ENCODE assay signal across 8 cellular contexts in the genomic region with DNA sequence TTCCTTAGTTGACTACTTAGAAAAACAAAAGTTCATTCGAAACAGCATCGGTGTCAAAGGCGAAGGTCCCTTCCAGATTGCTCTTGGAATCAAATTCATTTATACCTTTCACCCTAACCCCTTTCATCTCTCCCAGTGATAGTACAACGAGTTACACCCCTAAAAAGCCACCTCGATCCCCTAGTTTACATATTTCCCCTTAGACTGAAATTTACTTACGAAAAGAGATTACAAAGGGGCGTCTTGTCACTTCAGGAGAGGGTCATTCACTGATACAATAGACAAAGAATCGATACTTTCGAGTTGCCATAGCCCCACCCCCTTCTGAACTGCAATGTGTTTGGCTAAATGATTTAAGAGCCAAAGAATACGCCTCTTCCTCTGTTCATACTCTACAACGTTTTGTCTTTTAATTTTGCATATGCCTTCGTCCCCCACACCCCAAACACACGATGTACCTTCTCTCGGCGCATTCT.
DNase-seq lines count a peak whose midpoint lies in the region; ATAC-seq and TF ChIP-seq lines count a peak whose summit lies in the region.

No MANE protein-coding gene starts in this region.

- H3K4me1 ChIP-seq in right atrium auricular region (peaks cover 0 to 4% of the 10 kb centered on the region in 2 donors), foreskin keratinocyte (peaks cover 4% of the 10 kb centered on the region), Peyer's patch (peaks cover 0 to 7% (median 0%) of the 10 kb centered on the region in 4 donors)

- ATAC-seq in left ventricle myocardium superior (no peak), foreskin keratinocyte (no peak)
- no peak for ATAC-seq in stimulated activated memory B cell treated with anti-CD40 and anti-IgM and Interleukin-4, amounts not matched to agents 10 μg/mL and 1 μg/mL and 100 μg/mL, for 72 hours

- H3K4me3 ChIP-seq in right atrium auricular region (peak overlapping the region; percentile 41 to 55), fibroblast of mammary gland (ENCODE audit: control insufficient read depth, low read depth, low read length) (peak overlapping the region; percentile 65), Peyer's patch (peak overlapping the region in 2 of 4 donors; percentile 49 to 57)

- peak overlapping the region; percentile 82 for H3K4me3 Mint-ChIP-seq in stimulated activated memory B cell treated with anti-CD40 and anti-IgM and Interleukin-4, amounts not matched to agents 10 μg/mL and 1 μg/mL and 100 μg/mL, for 72 hours

- H3K9me3 ChIP-seq in right atrium auricular region (no peaks in the 10 kb centered on the region), Peyer's patch (no peaks in the 10 kb centered on the region)

- no peak for DNase-seq in right atrium auricular region (ENCODE audit: low spot score)
- DNase-seq in left ventricle myocardium superior = no peak
- DNase-seq in SIG-M5 (lab: John Stamatoyannopoulos, UW) = peak; percentile 0
- DNase-seq in fibroblast of mammary gland (ENCODE audit: low read depth) = peak; percentile 39
- no peak for DNase-seq in foreskin melanocyte
- no peak for DNase-seq in foreskin keratinocyte
- DNase-seq in Peyer's patch = no peak

- H3K36me3 ChIP-seq in right atrium auricular region (no peaks in the 10 kb centered on the region), Peyer's patch (no peaks in the 10 kb centered on the region)

- H3K27ac ChIP-seq in right atrium auricular region = peak overlapping the region; percentile 64 to 71
- no peak overlapping the region for H3K27ac ChIP-seq in foreskin keratinocyte
- no peak overlapping the region for H3K27ac ChIP-seq in Peyer's patch

- H3K27me3 Mint-ChIP-seq in stimulated activated memory B cell treated with anti-CD40 and anti-IgM and Interleukin-4, amounts not matched to agents 10 μg/mL and 1 μg/mL and 100 μg/mL, for 72 hours = peaks cover 53% of the 10 kb centered on the region

- intact Hi-C loops in left ventricle myocardium superior (cut with micrococcal nuclease) = no loop called here

- no peak overlapping the region for H3K27ac Mint-ChIP-seq in stimulated activated memory B cell treated with anti-CD40 and anti-IgM and Interleukin-4, amounts not matched to agents 10 μg/mL and 1 μg/mL and 100 μg/mL, for 72 hours

- peaks cover 24% of the 10 kb centered on the region for H3K4me1 Mint-ChIP-seq in stimulated activated memory B cell treated with anti-CD40 and anti-IgM and Interleukin-4, amounts not matched to agents 10 μg/mL and 1 μg/mL and 100 μg/mL, for 72 hours

- no peak for TF ChIP-seq POLR2A in Peyer's patch (IDR thresholded peaks at IDR 0.05)

- TF ChIP-seq CTCF in right atrium auricular region (IDR thresholded peaks at IDR 0.05) (no peak), fibroblast of mammary gland (conservative IDR thresholded peaks at IDR 0.05; ENCODE audit: control insufficient read depth, insufficient read depth, low read depth, low read length) (no peak), foreskin keratinocyte (conservative IDR thresholded peaks at IDR 0.05) (no peak), Peyer's patch (IDR thresholded peaks at IDR 0.05) (no peak)

- H3K36me3 Mint-ChIP-seq in stimulated activated memory B cell treated with anti-CD40 and anti-IgM and Interleukin-4, amounts not matched to agents 10 μg/mL and 1 μg/mL and 100 μg/mL, for 72 hours = no peaks in the 10 kb centered on the region

- H3K27me3 ChIP-seq in right atrium auricular region (peaks cover 0 to 15% of the 10 kb centered on the region in 2 donors), foreskin keratinocyte (no peaks in the 10 kb centered on the region), Peyer's patch (peaks cover 0 to 8% of the 10 kb centered on the region in 2 donors)

- no peaks in the 10 kb centered on the region for H3K9me3 Mint-ChIP-seq in stimulated activated memory B cell treated with anti-CD40 and anti-IgM and Interleukin-4, amounts not matched to agents 10 μg/mL and 1 μg/mL and 100 μg/mL, for 72 hours

Comparison
In these comparisons a context has a peak if more than half of its experiments do, and no peak if none do; other contexts are left out.
1. DNase-seq: peak in SIG-M5 (single experiment) and fibroblast of mammary gland (single experiment); none in right atrium auricular region (single experiment), left ventricle myocardium superior (single experiment), foreskin melanocyte (single experiment), foreskin keratinocyte (0 of 2) and Peyer's patch (0 of 3).
2. H3K27ac ChIP-seq: peak in right atrium auricular region (2 of 2); none in foreskin keratinocyte (single experiment) and Peyer's patch (0 of 4).